ENCODE assay signal across 28 cellular contexts in the genomic region with DNA sequence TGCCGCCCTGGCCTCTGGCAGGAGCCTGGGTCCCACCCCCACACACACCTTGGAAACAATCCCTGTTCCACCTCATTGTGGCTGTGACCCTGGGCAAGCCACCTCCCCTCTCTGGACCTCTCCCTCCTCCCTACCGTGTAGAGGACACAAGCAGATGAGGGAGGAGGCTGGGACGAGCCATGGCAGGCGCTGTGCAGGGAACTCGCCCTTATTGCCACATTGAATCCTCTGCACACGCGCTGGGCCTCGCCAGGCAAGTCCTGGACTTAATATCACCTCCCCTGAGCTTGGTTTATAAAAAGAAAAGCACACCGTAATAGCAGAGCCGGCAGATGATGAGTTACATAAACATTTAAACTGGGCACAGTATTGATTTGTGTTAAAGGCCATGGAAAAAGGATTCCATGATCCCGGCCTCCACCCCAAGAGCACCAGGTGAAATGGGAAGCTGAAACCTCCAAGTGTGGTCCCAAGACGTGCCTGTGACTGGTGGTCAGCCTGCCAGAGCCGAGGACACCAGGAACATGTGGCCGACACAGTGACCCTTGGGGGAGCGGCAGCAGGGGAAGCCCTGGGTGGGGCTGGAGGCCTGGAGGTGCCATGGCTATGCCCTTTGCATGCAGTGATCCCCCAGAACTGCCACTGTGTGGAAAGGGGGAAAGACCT.
DNase-seq lines count a peak whose midpoint lies in the region; ATAC-seq and TF ChIP-seq lines count a peak whose summit lies in the region.
"Had no signal": no experiment of that assay in that cellular context is flagged by ENCODE, and none has a peak within 500 bp of the region (broad histone marks: within the 10 kb centered on the region; RNA-seq: fewer than 3 reads in every experiment).

No MANE protein-coding gene starts in this region.

- H3K9me3 Mint-ChIP-seq in MCF 10A (ENCODE audit: unreplicated experiment): no peaks in the 10 kb centered on the region
- H3K9me3 Mint-ChIP-seq: activated CD4-positive, alpha-beta T cell treated with anti-CD3 and anti-CD28 coated beads, Interleukin-2, amount 10 ng/mL, durations not matched to agents 24 days and 14 days; activated naive CD8-positive, alpha-beta T cell treated with anti-CD3 and anti-CD28 coated beads for 36 hours; CD14-positive monocyte; nephron had no signal

- TF ChIP-seq POLR2A in breast epithelium (IDR thresholded peaks at IDR 0.05): no peak
- TF ChIP-seq POLR2A in Peyer's patch (IDR thresholded peaks at IDR 0.05): no peak

- no peak overlapping the region for H3K4me3 Mint-ChIP-seq in MCF 10A (ENCODE audit: unreplicated experiment)
- H3K4me3 Mint-ChIP-seq: activated CD4-positive, alpha-beta T cell treated with anti-CD3 and anti-CD28 coated beads, Interleukin-2, amount 10 ng/mL, durations not matched to agents 24 days and 14 days; activated naive CD8-positive, alpha-beta T cell treated with anti-CD3 and anti-CD28 coated beads for 36 hours; CD14-positive monocyte; nephron had no signal

- CTCF ChIA-PET in MCF 10A (lab: Yijun Ruan, JAX): interaction anchor here (0.6 kb wide), 1 partner anchor 1969 kb away, joined by 3 read pairs; no protein-coding TSS in a partner anchor

- no peak overlapping the region for H3K4me3 ChIP-seq in breast epithelium
- no peak overlapping the region for H3K4me3 ChIP-seq in RWPE2 (ENCODE audit: severe bottlenecking)
- H3K4me3 ChIP-seq in skin epidermis: no peak overlapping the region
- H3K4me3 ChIP-seq in Peyer's patch: no peak overlapping the region
- H3K4me3 ChIP-seq: cardiac muscle cell, GM23248, MG63, testis had no signal

- H3K36me3 ChIP-seq in breast epithelium: no peaks in the 10 kb centered on the region
- H3K36me3 ChIP-seq in RWPE2 (ENCODE audit: low read depth): no peaks in the 10 kb centered on the region
- no peaks in the 10 kb centered on the region for H3K36me3 ChIP-seq in Peyer's patch
- H3K36me3 ChIP-seq: cardiac muscle cell, MG63 had no signal

- no peaks in the 10 kb centered on the region for H3K27me3 Mint-ChIP-seq in MCF 10A (ENCODE audit: insufficient read depth, unreplicated experiment)
- H3K27me3 Mint-ChIP-seq: activated CD4-positive, alpha-beta T cell treated with anti-CD3 and anti-CD28 coated beads, Interleukin-2, amount 10 ng/mL, durations not matched to agents 24 days and 14 days had no signal

- DNase-seq in MCF 10A (ENCODE audit: unreplicated experiment) (peak; percentile 43), breast epithelium (ENCODE audit: low spot score in 2 of 2) (no peak), RWPE2 (ENCODE audit: low spot score) (no peak), NCI-H1105 treated with DMSO at 0.1 percent for 48 hours (lab: John Stamatoyannopoulos, UW) (no peak), Peyer's patch (no peak)
- DNase-seq in stimulated activated CD4-positive, alpha-beta T cell treated with anti-CD3 and anti-CD28 coated beads, Interleukin-2, amount 100 ng/mL, for 48 hours: no peak
- DNase-seq: activated CD4-positive, alpha-beta T cell treated with anti-CD3 and anti-CD28 coated beads, Interleukin-2, amount 10 ng/mL, durations not matched to agents 24 days and 14 days; activated effector memory CD4-positive, alpha-beta T cell treated with Interleukin-2 at 50 U/mL for 16 hours; activated naive CD8-positive, alpha-beta T cell treated with anti-CD3 and anti-CD28 coated beads for 36 hours; cortex of kidney; DMS79 treated with DMSO at 0.1 percent for 48 hours; foreskin melanocyte; GDM1; GM23248; KG1; MG63; NCI-H2029 treated with DMSO at 0.1 percent for 48 hours; NCI-H526 treated with DMSO at 0.1 percent for 48 hours; right cardiac atrium; stimulated activated CD4-positive, alpha-beta T cell treated with anti-CD3 and anti-CD28 coated beads, Interleukin-1b, Interleukin-23, amount 100 ng/mL, for 48 hours; stimulated activated naive CD8-positive, alpha-beta T cell treated with anti-CD3 and anti-CD28 coated beads, Interleukin-15, Interleukin-2, amounts not matched to agents 100 U/mL and 50 U/mL, for 24 hours; T1000; testis had no signal

- H3K27ac ChIP-seq in breast epithelium (no peak overlapping the region), RWPE2 (ENCODE audit: poor library complexity, severe bottlenecking) (no peak overlapping the region), skin epidermis (peak overlapping the region in 14 of 21 experiments; percentile 7 to 84 (median 70)), Peyer's patch (no peak overlapping the region)
- H3K27ac ChIP-seq: cardiac muscle cell, GM23248, testis had no signal

- H3K36me3 Mint-ChIP-seq in MCF 10A (ENCODE audit: insufficient read depth, unreplicated experiment): no peaks in the 10 kb centered on the region
- H3K36me3 Mint-ChIP-seq: activated naive CD8-positive, alpha-beta T cell treated with anti-CD3 and anti-CD28 coated beads for 36 hours; CD14-positive monocyte had no signal

- intact Hi-C loops in MCF 10A (cut with micrococcal nuclease): no loop called here
- intact Hi-C loops in breast epithelium (cut with DNase I; ENCODE audit: low total_unique reads): loop anchor here (5.0 kb wide), 1 partner anchor 221 kb away; no protein-coding TSS in a partner anchor

- H3K4me1 ChIP-seq in breast epithelium: no peaks in the 10 kb centered on the region
- peaks cover 13% of the 10 kb centered on the region for H3K4me1 ChIP-seq in RWPE2 (ENCODE audit: insufficient read depth, poor library complexity, severe bottlenecking)
- no peaks in the 10 kb centered on the region for H3K4me1 ChIP-seq in Peyer's patch

- peaks cover 13% of the 10 kb centered on the region for H3K4me1 Mint-ChIP-seq in MCF 10A (ENCODE audit: insufficient read depth, unreplicated experiment)
- H3K4me1 Mint-ChIP-seq: activated CD4-positive, alpha-beta T cell treated with anti-CD3 and anti-CD28 coated beads, Interleukin-2, amount 10 ng/mL, durations not matched to agents 24 days and 14 days; activated naive CD8-positive, alpha-beta T cell treated with anti-CD3 and anti-CD28 coated beads for 36 hours; CD14-positive monocyte had no signal

- BruUV-seq in MCF 10A (replicated peaks; lab: Mats Ljungman, UMichigan): no TSS peak

- ATAC-seq in RWPE2 (ENCODE audit: low read depth) (peak; percentile 43; the same call in 2 of the 3 replicates), esophagus mucosa (peak; percentile 92)
- ATAC-seq: stimulated activated naive CD8-positive, alpha-beta T cell treated with anti-CD3 and anti-CD28 coated beads, Interleukin-15, Interleukin-2, amounts not matched to agents 100 U/mL and 50 U/mL, for 24 hours had no signal

- no peak for TF ChIP-seq CTCF in MCF 10A (IDR thresholded peaks at IDR 0.05; ENCODE audit: unreplicated experiment)
- TF ChIP-seq CTCF in breast epithelium (IDR thresholded peaks at IDR 0.05): no peak
- TF ChIP-seq CTCF in RWPE2 (IDR thresholded peaks at IDR 0.05; ENCODE audit: poor library complexity, severe bottlenecking): no peak
- TF ChIP-seq CTCF in Peyer's patch (IDR thresholded peaks at IDR 0.05): no peak

- POLR2A ChIA-PET in MCF 10A (lab: Yijun Ruan, JAX): no interaction called here

- no peak overlapping the region for H3K27ac Mint-ChIP-seq in MCF 10A (ENCODE audit: low read depth, unreplicated experiment)
- H3K27ac Mint-ChIP-seq: activated CD4-positive, alpha-beta T cell treated with anti-CD3 and anti-CD28 coated beads, Interleukin-2, amount 10 ng/mL, durations not matched to agents 24 days and 14 days; activated naive CD8-positive, alpha-beta T cell treated with anti-CD3 and anti-CD28 coated beads for 36 hours; CD14-positive monocyte; nephron had no signal

- H3K27me3 ChIP-seq in breast epithelium (peaks cover 0 to under 1% of the 10 kb centered on the region in 2 donors), RWPE2 (ENCODE audit: insufficient read depth, poor library complexity, severe bottlenecking) (peaks cover 4% of the 10 kb centered on the region), Peyer's patch (no peaks in the 10 kb centered on the region)
- H3K27me3 ChIP-seq: cardiac muscle cell, MG63, testis had no signal

- H3K9me3 ChIP-seq in breast epithelium: no peaks in the 10 kb centered on the region
- H3K9me3 ChIP-seq in RWPE2 (ENCODE audit: severe bottlenecking): no peaks in the 10 kb centered on the region
- no peaks in the 10 kb centered on the region for H3K9me3 ChIP-seq in Peyer's patch
- H3K9me3 ChIP-seq: MG63, testis had no signal

Comparison
In these comparisons a context has a peak if more than half of its experiments do, and no peak if none do; other contexts are left out.
1. H3K27ac ChIP-seq: peak in skin epidermis (14 of 21); none in breast epithelium (0 of 2), RWPE2 (single experiment) and Peyer's patch (0 of 4).